In genomic region chr2:158932246-158932645, GRCh38 we compare ENCODE assay signal across 21 cellular contexts. TPM values are rescaled to one million over a fixed set of nuclear protein-coding genes. Genes with fewer than 3 reads are reported as not detected.
DNase-seq lines count a peak whose midpoint lies in the region; TF ChIP-seq lines count a peak whose summit lies in the region.
"Had no signal": no experiment of that assay in that cellular context is flagged by ENCODE, and none has a peak within 500 bp of the region (broad histone marks: within the 10 kb centered on the region; RNA-seq: fewer than 3 reads in every experiment).

No MANE protein-coding gene starts in this region.

- no peak overlapping the region for H3K9ac ChIP-seq in SK-N-SH

- H3K4me1 ChIP-seq in ACC112 (ENCODE audit: control insufficient read depth, insufficient read depth, low read length, unreplicated experiment) (peaks cover 35% of the 10 kb centered on the region), HAP-1 (no peaks in the 10 kb centered on the region; the same call in 1 of the 2 replicates), SK-N-SH (ENCODE audit: control insufficient read depth in 1 of 2, insufficient read depth in 2 of 2, low read depth in 1 of 2, low read length in 1 of 2) (peaks cover 0 to 4% of the 10 kb centered on the region in 2 experiments; a peak in 1 of 4 replicates)
- H3K4me1 ChIP-seq: BE2C, psoas muscle had no signal

- 76% methylated on average over 4 of the region's 4 CpGs for WGBS in SK-N-SH (ENCODE audit: low lambda C conversion rate)

- H3K9me2 ChIP-seq in SK-N-SH, result no peaks in the 10 kb centered on the region

- CTCF ChIA-PET in SK-N-SH (lab: Yijun Ruan, JAX), result no interaction called here

- DNase-seq in M059J (ENCODE audit: low read depth) (peak; percentile 24), dermis blood vessel endothelial cell (peak; percentile 42), myocyte (ENCODE audit: low read depth) (peak; percentile 40), HAP-1 (ENCODE audit: low spot score in 2 of 2) (no peak), NCI-H526 (lab: John Stamatoyannopoulos, UW) (no peak), hippocampal formation (lab: John Stamatoyannopoulos, UW) (no peak), SK-N-SH (no peak)
- DNase-seq: activated CD4-positive, alpha-beta T cell treated with anti-CD3 and anti-CD28 coated beads, Interleukin-2, amount 10 ng/mL, durations not matched to agents 7 days and 5 days; BE2C; dorsolateral prefrontal cortex; Karpas-422; natural killer cell; NCI-H1105 treated with DMSO at 0.1 percent for 48 hours; NCI-H2107; NCI-H526 treated with DMSO at 0.1 percent for 48 hours; psoas muscle; substantia nigra; T-cell had no signal

- H3K4me3 ChIP-seq in ACC112 (ENCODE audit: low read depth, low read length) (peak overlapping the region; percentile 34; the same call in 1 of the 2 replicates), HAP-1 (no peak overlapping the region), SK-N-SH (ENCODE audit: low read depth in 2 of 2, low read length in 1 of 2) (no peak overlapping the region)
- H3K4me3 ChIP-seq: cardiac muscle cell, dorsolateral prefrontal cortex, psoas muscle had no signal

- TF ChIP-seq EP300 in SK-N-SH (IDR thresholded peaks at IDR 0.05; ENCODE audit: borderline replicate concordance in 1 of 2, low read depth in 1 of 2, low read length in 1 of 2), result no peak

- H3K27me3 ChIP-seq in ACC112 (ENCODE audit: insufficient read depth, low read length) (no peaks in the 10 kb centered on the region), HAP-1 (ENCODE audit: low read depth) (no peaks in the 10 kb centered on the region; the same call in 1 of the 2 replicates), SK-N-SH (ENCODE audit: insufficient read depth) (no peaks in the 10 kb centered on the region)
- H3K27me3 ChIP-seq: BE2C, cardiac muscle cell had no signal

- H3K9me3 ChIP-seq in HAP-1 (no peaks in the 10 kb centered on the region), SK-N-SH (no peaks in the 10 kb centered on the region)
- H3K9me3 ChIP-seq: BE2C, psoas muscle had no signal

- in situ Hi-C loops in HAP-1 (cut with MboI; ENCODE audit: low sequenced_read_pairs), result no loop called here

- H3K79me2 ChIP-seq in ACC112 (ENCODE audit: control insufficient read depth, insufficient read depth, low read length, unreplicated experiment), result no peaks in the 10 kb centered on the region
- H3K79me2 ChIP-seq in SK-N-SH (ENCODE audit: insufficient read depth), result no peaks in the 10 kb centered on the region

- H3K27ac ChIP-seq in ACC112 (ENCODE audit: low read depth, low read length) (peak overlapping the region; percentile 55), SK-N-SH (ENCODE audit: low read depth in 2 of 2, low read length in 1 of 2) (peak overlapping the region in 1 of 2 experiments; percentile 31; a peak in 1 of 4 replicates)
- H3K27ac ChIP-seq: 22Rv1, cardiac muscle cell, dorsolateral prefrontal cortex, psoas muscle had no signal

- peak overlapping the region; percentile 26 for H2AFZ ChIP-seq in ACC112 (ENCODE audit: low read length, unreplicated experiment)
- no peak overlapping the region for H2AFZ ChIP-seq in SK-N-SH (ENCODE audit: low read depth)

- no peaks in the 10 kb centered on the region for H4K20me1 ChIP-seq in SK-N-SH (ENCODE audit: insufficient read depth)

- peaks cover 22% of the 10 kb centered on the region for H3F3A ChIP-seq in SK-N-SH (replicated peaks; ENCODE audit: insufficient read depth)

- no peak overlapping the region for H3K4me2 ChIP-seq in SK-N-SH

- POLR2A ChIA-PET in SK-N-SH (lab: Yijun Ruan, JAX), result no interaction called here

- H3K36me3 ChIP-seq in ACC112 (ENCODE audit: insufficient read depth, low read length) (no peaks in the 10 kb centered on the region), HAP-1 (replicated peaks) (no peaks in the 10 kb centered on the region), SK-N-SH (replicated peaks in 1 of 2; ENCODE audit: control insufficient read depth in 1 of 2, insufficient read depth in 2 of 2, low read length in 1 of 2) (no peaks in the 10 kb centered on the region)
- H3K36me3 ChIP-seq: BE2C, cardiac muscle cell had no signal

- TF ChIP-seq RAD21 in SK-N-SH (IDR thresholded peaks at IDR 0.05; ENCODE audit: low read length), result no peak

- no peak for TF ChIP-seq CTCF in SK-N-SH (IDR thresholded peaks at IDR 0.05)

TF ChIP-seq in SK-N-SH, 30 proteins besides CTCF, POLR2A, EP300 and RAD21:
- no peak for TF ChIP-seq SMC3 (IDR thresholded peaks at IDR 0.05; ENCODE audit: low read depth, low read length)

RNA-seq across cellular contexts. Expression of gene TANC1, which starts 36.2 kb away (rescaled TPM):
- 14.6 and 22.8 TPM in 2 replicates for total RNA-seq in M059J (2014; rRNA removed; shearing (Covaris generic))
- 92.6 and 99.7 TPM in 2 replicates for total RNA-seq in dermis blood vessel endothelial cell
- 19.1 and 20.1 TPM in 2 replicates for total RNA-seq in myocyte
- polyA plus RNA-seq in myocyte (2012), result 14.2 TPM
- polyA plus RNA-seq in SK-N-SH (2012; rRNA removed), result 19.2 and 23.8 TPM in 2 replicates
- polyA plus RNA-seq in SK-N-SH (2012; cell fraction: cytosol; rRNA removed), result 11.4 and 13.0 TPM in 2 replicates
- polyA plus RNA-seq in SK-N-SH (2012; cell fraction: nucleus; rRNA removed), result 58.0 and 76.7 TPM in 2 replicates

Comparison
In these comparisons a context has a peak if more than half of its experiments do, and no peak if none do; other contexts are left out.
1. DNase-seq: peak in M059J (single experiment), dermis blood vessel endothelial cell (single experiment) and myocyte (single experiment); none in HAP-1 (0 of 2), NCI-H526 (0 of 2), hippocampal formation (0 of 2) and SK-N-SH (single experiment).